ENCODE assay signal across 27 cellular contexts in genomic region chr13:82565191-82565590, GRCh38.
"Had no signal": no experiment of that assay in that cellular context is flagged by ENCODE, and none has a peak within 500 bp of the region (broad histone marks: within the 10 kb centered on the region; RNA-seq: fewer than 3 reads in every experiment).

No MANE protein-coding gene starts in this region.

- ATAC-seq: activated naive CD4-positive, alpha-beta T cell treated with anti-CD3 and anti-CD28 coated beads, Interleukin-2, amount 50 U/mL, for 72 hours; activated naive CD8-positive, alpha-beta T cell treated with anti-CD3 and anti-CD28 coated beads, Interleukin-2, amount 50 U/mL, for 24 hours; activated T-cell treated with anti-CD3 and anti-CD28 coated beads, Interleukin-2, amount 50 U/mL, for 4 hours; T-helper 17 cell had no signal

- H3K27me3 Mint-ChIP-seq: activated CD4-positive, alpha-beta memory T cell treated with anti-CD3 and anti-CD28 coated beads for 36 hours; activated naive CD8-positive, alpha-beta T cell treated with anti-CD3 and anti-CD28 coated beads, Interleukin-2, amount 50 U/mL, for 24 hours; central memory CD8-positive, alpha-beta T cell; T-helper 17 cell had no signal

- H3K36me3 Mint-ChIP-seq: activated CD4-positive, alpha-beta memory T cell treated with anti-CD3 and anti-CD28 coated beads for 36 hours; brain had no signal

- H3K4me1 Mint-ChIP-seq: activated naive CD8-positive, alpha-beta T cell treated with anti-CD3 and anti-CD28 coated beads, Interleukin-2, amount 50 U/mL, for 24 hours; central memory CD8-positive, alpha-beta T cell; T-helper 17 cell had no signal

- H3K4me3 Mint-ChIP-seq: activated CD4-positive, alpha-beta memory T cell treated with anti-CD3 and anti-CD28 coated beads for 36 hours; activated naive CD8-positive, alpha-beta T cell treated with anti-CD3 and anti-CD28 coated beads, Interleukin-2, amount 50 U/mL, for 24 hours; activated T-cell treated with anti-CD3 and anti-CD28 coated beads, Interleukin-2, amount 50 U/mL, for 4 hours; brain; central memory CD8-positive, alpha-beta T cell; T-helper 17 cell had no signal

- DNase-seq: activated CD4-positive, alpha-beta memory T cell treated with anti-CD3 and anti-CD28 coated beads for 36 hours; activated CD4-positive, alpha-beta T cell treated with anti-CD3 and anti-CD28 coated beads for 48 hours; activated CD4-positive, CD25-positive, alpha-beta regulatory T cell treated with anti-CD3 and anti-CD28 coated beads, Interleukin-2, amount 50 U/mL, for 72 hours; activated CD8-positive, alpha-beta memory T cell treated with anti-CD3 and anti-CD28 coated beads for 24 hours; activated effector memory CD4-positive, alpha-beta T cell treated with anti-CD3 and anti-CD28 coated beads, Interleukin-2, amount 50 U/mL, for 16 hours; activated naive CD4-positive, alpha-beta T cell treated with Interleukin-2 at 50 U/mL for 16 hours; activated naive CD8-positive, alpha-beta T cell treated with anti-CD3 and anti-CD28 coated beads, Interleukin-2, amount 50 U/mL, for 24 hours; activated T-cell treated with anti-CD3 and anti-CD28 coated beads, Interleukin-2, amount 50 U/mL, for 4 hours; amygdala; Kasumi-1; KBM-7; NCI-H1048; NCI-H1417; NCI-H2029; NCI-H2107; NCI-H2171 treated with DMSO at 0.1 percent for 48 hours; NCI-H345; NCI-H510A; NCI-H526 treated with DMSO at 0.1 percent for 48 hours; NCI-H82; Peyer's patch; SHP77 treated with DMSO at 0.1 percent for 48 hours; T-helper 17 cell; T-helper 9 cell had no signal

- H3K27ac Mint-ChIP-seq: activated CD4-positive, alpha-beta memory T cell treated with anti-CD3 and anti-CD28 coated beads for 36 hours; activated naive CD4-positive, alpha-beta T cell treated with anti-CD3 and anti-CD28 coated beads, Interleukin-2, amount 50 U/mL, for 72 hours; activated naive CD8-positive, alpha-beta T cell treated with anti-CD3 and anti-CD28 coated beads, Interleukin-2, amount 50 U/mL, for 24 hours; brain; T-helper 17 cell had no signal

- H3K9me3 Mint-ChIP-seq: activated CD4-positive, alpha-beta memory T cell treated with anti-CD3 and anti-CD28 coated beads for 36 hours had no signal
